ENCODE assay signal across 9 cellular contexts in the genomic region with DNA sequence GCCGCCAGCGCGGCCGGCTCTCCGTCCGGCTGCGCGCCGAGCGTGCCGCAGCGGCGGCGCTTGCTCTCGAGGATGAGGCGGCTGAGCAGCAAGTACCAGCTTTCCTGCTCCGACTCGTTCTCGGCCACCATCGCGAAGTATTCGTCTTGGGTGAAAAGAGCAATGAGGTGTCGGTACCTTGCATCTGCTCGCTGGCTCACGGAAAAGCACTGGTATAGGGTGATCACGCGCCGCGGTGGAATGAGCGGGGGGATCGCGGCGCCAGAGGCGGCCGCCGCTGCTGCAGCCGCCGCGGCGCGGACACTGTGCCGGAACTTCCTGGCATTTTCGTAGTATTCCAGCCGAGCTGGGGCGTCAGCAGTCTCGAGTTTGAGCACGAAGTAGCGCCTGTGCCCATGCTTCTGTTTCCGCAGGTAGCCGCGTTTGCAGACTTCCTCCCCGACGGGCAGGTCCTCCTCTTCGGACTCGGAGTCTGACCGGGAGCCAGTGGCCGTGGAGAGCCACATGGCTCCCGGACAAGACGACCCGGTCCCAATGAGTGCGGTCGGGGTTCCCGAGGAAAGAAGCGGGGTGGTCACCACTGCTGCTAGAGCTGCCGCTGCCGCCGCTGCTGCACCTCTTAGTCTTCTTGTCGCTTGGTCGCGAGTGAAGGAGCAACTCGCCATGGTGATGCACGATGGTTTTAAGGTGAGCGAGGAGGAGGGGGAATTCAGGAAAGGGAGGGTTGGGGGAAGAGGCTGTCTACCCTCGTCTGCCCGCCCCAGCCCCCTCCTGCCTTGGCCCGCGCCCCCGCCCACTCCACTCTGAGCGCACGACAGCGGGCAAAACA. TPM values are rescaled to one million over a fixed set of nuclear protein-coding genes. Genes with fewer than 3 reads are reported as not detected.
DNase-seq lines count a peak whose midpoint lies in the region; ATAC-seq, FAIRE-seq and TF ChIP-seq lines count a peak whose summit lies in the region.
"Had no signal": no experiment of that assay in that cellular context is flagged by ENCODE, and none has a peak within 500 bp of the region (broad histone marks: within the 10 kb centered on the region; RNA-seq: fewer than 3 reads in every experiment).

No MANE protein-coding gene starts in this region.

- no peak overlapping the region for H4K8ac ChIP-seq in mesenchymal stem cell (ENCODE audit: low read length)

- DNase-seq in heart right ventricle, result no peak
- no peak for DNase-seq in Right ventricle myocardium superior
- DNase-seq in cardiac fibroblast (ENCODE audit: low read depth in 2 of 2), result peak; percentile 2 to 5
- peak; percentile 15 for DNase-seq in mesenchymal stem cell
- DNase-seq in aorta, result peak in 1 of 2 donors; percentile 68
- no peak for DNase-seq in activated naive CD8-positive, alpha-beta T cell treated with anti-CD3 and anti-CD28 coated beads for 36 hours
- no peak for DNase-seq in OCI-M1 (lab: John Stamatoyannopoulos, UW)
- DNase-seq in D721Med (ENCODE audit: insufficient read length, low spot score), result no peak

- H3K18ac ChIP-seq in mesenchymal stem cell (ENCODE audit: low read depth in 1 of 2, low read length in 2 of 2), result no peak overlapping the region

- H3K4me1 Mint-ChIP-seq in activated naive CD8-positive, alpha-beta T cell treated with anti-CD3 and anti-CD28 coated beads for 36 hours, result no peaks in the 10 kb centered on the region

- TF ChIP-seq CTCF in heart right ventricle (IDR thresholded peaks at IDR 0.05) (no peak), cardiac fibroblast (IDR thresholded peaks at IDR 0.05; ENCODE audit: low read depth, low read length) (no peak), D721Med (IDR thresholded peaks at IDR 0.05; ENCODE audit: insufficient read depth, missing control alignments) (no peak)

- no peak overlapping the region for H3K14ac ChIP-seq in mesenchymal stem cell (ENCODE audit: low read length in 2 of 2)

- H2BK12ac ChIP-seq in mesenchymal stem cell (ENCODE audit: low read length in 2 of 2), result no peak overlapping the region

- no peak overlapping the region for H3K9ac ChIP-seq in mesenchymal stem cell (ENCODE audit: low read length)

- H3K27ac ChIP-seq in heart right ventricle (no peak overlapping the region), mesenchymal stem cell (ENCODE audit: low read length, poor library complexity, severe bottlenecking) (no peak overlapping the region), aorta (ENCODE audit: low read depth in 1 of 2, low read length in 2 of 2) (no peak overlapping the region)

- peaks cover 68% of the 10 kb centered on the region for H3K27me3 Mint-ChIP-seq in activated naive CD8-positive, alpha-beta T cell treated with anti-CD3 and anti-CD28 coated beads for 36 hours

- no peak overlapping the region for H3K4ac ChIP-seq in mesenchymal stem cell (ENCODE audit: low read depth in 1 of 2, low read length in 2 of 2)

- no peaks in the 10 kb centered on the region for H3K9me3 Mint-ChIP-seq in activated naive CD8-positive, alpha-beta T cell treated with anti-CD3 and anti-CD28 coated beads for 36 hours

- no peak overlapping the region for H2BK5ac ChIP-seq in mesenchymal stem cell (ENCODE audit: low read depth, low read length, poor library complexity, severe bottlenecking)

- no peak overlapping the region for H2AK5ac ChIP-seq in mesenchymal stem cell (ENCODE audit: low read length, severe bottlenecking)

- no peak for FAIRE-seq in D721Med (lab: Jason Lieb, UNC)

- H2AFZ ChIP-seq in mesenchymal stem cell (ENCODE audit: low read depth, low read length), result peak overlapping the region; percentile 51

- 1 to 2% methylated on average over 73 to 81 of the region's 81 CpGs for WGBS in heart right ventricle, 2 donors
- WGBS in mesenchymal stem cell, result 3% methylated on average over 48 of the region's 81 CpGs
- 1 to 33% methylated on average over 80 to 81 of the region's 81 CpGs for WGBS in aorta, 2 donors

- H3K27ac Mint-ChIP-seq in activated naive CD8-positive, alpha-beta T cell treated with anti-CD3 and anti-CD28 coated beads for 36 hours, result no peak overlapping the region

- H3K4me1 ChIP-seq in heart right ventricle, result peaks cover 0 to 13% (median 0%) of the 10 kb centered on the region in 9 donors
- peaks cover 15% of the 10 kb centered on the region for H3K4me1 ChIP-seq in mesenchymal stem cell (ENCODE audit: control insufficient read depth, insufficient read depth, low read depth, low read length)
- H3K4me1 ChIP-seq in aorta (ENCODE audit: control insufficient read depth in 1 of 2, insufficient read depth in 2 of 2, low read length in 2 of 2), result no peaks in the 10 kb centered on the region

- H3K4me3 ChIP-seq in heart right ventricle (peak overlapping the region in 8 of 10 donors; percentile 27 to 47 (median 34)), cardiac fibroblast (replicated peaks in 1 of 2; ENCODE audit: low read depth in 2 of 2, low read length in 2 of 2) (peak overlapping the region; percentile 36 to 53), mesenchymal stem cell (ENCODE audit: insufficient read depth in 1 of 2, low read depth in 1 of 2, low read length in 2 of 2) (peak overlapping the region; percentile 44 to 53), aorta (ENCODE audit: low read length in 2 of 2) (peak overlapping the region; percentile 23 to 27)

- no peak overlapping the region for H3K23ac ChIP-seq in mesenchymal stem cell (ENCODE audit: low read length in 2 of 2)

- intact Hi-C loops in heart right ventricle (cut with DNase I), result no loop called here
- intact Hi-C loops in Right ventricle myocardium superior (cut with DNase I), result no loop called here
- intact Hi-C loops in aorta (cut with DNase I), result no loop called here

- no peak overlapping the region for H3K4me3 Mint-ChIP-seq in activated naive CD8-positive, alpha-beta T cell treated with anti-CD3 and anti-CD28 coated beads for 36 hours

- ATAC-seq in heart right ventricle (peak in 2 of 8 donors; percentile 11 to 30), Right ventricle myocardium superior (ENCODE audit: poor library complexity) (no peak), aorta (ENCODE audit: low FRiP score) (peak; percentile 51)

- H3K9me3 ChIP-seq in heart right ventricle (no peaks in the 10 kb centered on the region), mesenchymal stem cell (ENCODE audit: control insufficient read depth, low read length) (peaks cover 2% of the 10 kb centered on the region), aorta (ENCODE audit: control insufficient read depth, low read length) (no peaks in the 10 kb centered on the region)

- no peaks in the 10 kb centered on the region for H3K36me3 Mint-ChIP-seq in activated naive CD8-positive, alpha-beta T cell treated with anti-CD3 and anti-CD28 coated beads for 36 hours

- H3K36me3 ChIP-seq in heart right ventricle, result no peaks in the 10 kb centered on the region
- H3K36me3 ChIP-seq in mesenchymal stem cell (ENCODE audit: control insufficient read depth in 1 of 2, insufficient read depth in 2 of 2, low read depth in 1 of 2, low read length in 2 of 2), result no peaks in the 10 kb centered on the region
- no peaks in the 10 kb centered on the region for H3K36me3 ChIP-seq in aorta (ENCODE audit: control insufficient read depth in 1 of 2, insufficient read depth in 2 of 2, low read length in 1 of 2)

- H3K4me2 ChIP-seq in mesenchymal stem cell (ENCODE audit: low read length, poor library complexity, severe bottlenecking), result peak overlapping the region; percentile 78

- peaks cover 0 to 100% (median 82%) of the 10 kb centered on the region in 7 donors for H3K27me3 ChIP-seq in heart right ventricle
- peaks cover 63 to 75% of the 10 kb centered on the region in 2 experiments for H3K27me3 ChIP-seq in mesenchymal stem cell (ENCODE audit: control insufficient read depth in 1 of 2, insufficient read depth in 1 of 2, low read length in 2 of 2)
- H3K27me3 ChIP-seq in aorta (ENCODE audit: control insufficient read depth in 1 of 2, insufficient read depth in 2 of 2, low read length in 1 of 2), result no peaks in the 10 kb centered on the region

- H2BK15ac ChIP-seq in mesenchymal stem cell (ENCODE audit: low read depth, poor library complexity, severe bottlenecking), result no peak overlapping the region

- H4K91ac ChIP-seq in mesenchymal stem cell (ENCODE audit: low read length), result no peak overlapping the region

- H3K79me1 ChIP-seq in mesenchymal stem cell (replicated peaks; ENCODE audit: low read length, poor library complexity, severe bottlenecking), result no peaks in the 10 kb centered on the region

- H2BK120ac ChIP-seq in mesenchymal stem cell (ENCODE audit: low read depth, low read length), result no peak overlapping the region

RNA-seq across cellular contexts. Expression of a gene that starts 0.5 kb away (rescaled TPM):
- not detected for total RNA-seq in heart right ventricle
- not detected for polyA plus RNA-seq in heart right ventricle
- total RNA-seq in Right ventricle myocardium superior, result not detected
- not detected for polyA plus RNA-seq in mesenchymal stem cell (2013, experiment 1 of 2)
- polyA plus RNA-seq in mesenchymal stem cell (2013, experiment 2 of 2), result not detected
- not detected for total RNA-seq in aorta
- not detected for polyA plus RNA-seq in aorta
- not detected for total RNA-seq in activated naive CD8-positive, alpha-beta T cell treated with anti-CD3 and anti-CD28 coated beads for 36 hours
- total RNA-seq: HT1080 had no signal

Comparison
In these comparisons a context has a peak if more than half of its experiments do, and no peak if none do; other contexts are left out.
1. DNase-seq: peak in cardiac fibroblast (2 of 2) and mesenchymal stem cell (single experiment); none in heart right ventricle (0 of 2), Right ventricle myocardium superior (single experiment), activated naive CD8-positive, alpha-beta T cell treated with anti-CD3 and anti-CD28 coated beads for 36 hours (single experiment), OCI-M1 (single experiment) and D721Med (single experiment).
2. Peak in every context shown above with its lines, with median percentiles within 50 percentile points of each other: H3K4me3 ChIP-seq.